16 cellular contexts compared by ENCODE assay signal in the genomic region with DNA sequence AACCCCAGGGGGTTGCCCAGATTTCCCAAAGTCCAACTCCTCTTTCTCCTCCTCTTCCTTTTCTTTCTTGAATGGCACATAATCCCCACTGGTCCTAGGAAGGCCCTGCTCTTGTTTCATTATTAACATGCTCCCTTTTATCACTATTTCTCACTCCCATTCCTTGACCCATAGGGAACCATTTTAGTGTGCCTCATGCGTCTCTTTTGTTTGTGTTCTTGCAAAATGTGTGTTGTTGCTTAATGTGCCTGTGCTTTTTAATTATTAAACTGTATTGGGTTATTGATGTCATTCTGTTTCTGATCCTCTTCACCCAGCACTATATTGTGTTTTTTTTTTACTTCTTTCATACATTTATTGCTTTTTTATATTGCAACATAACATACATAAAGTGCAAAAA. TPM values are rescaled to one million over a fixed set of nuclear protein-coding genes. Genes with fewer than 3 reads are reported as not detected.
DNase-seq lines count a peak whose midpoint lies in the region; ATAC-seq and TF ChIP-seq lines count a peak whose summit lies in the region.
"Had no signal": no experiment of that assay in that cellular context is flagged by ENCODE, and none has a peak within 500 bp of the region (broad histone marks: within the 10 kb centered on the region; RNA-seq: fewer than 3 reads in every experiment).

No MANE protein-coding gene starts in this region.

- H3K36me3 ChIP-seq in neuronal stem cell (replicated peaks in 1 of 2; ENCODE audit: control insufficient read depth in 2 of 2, insufficient read depth in 2 of 2, low read length in 2 of 2) = peaks cover 0 to 2% of the 10 kb centered on the region in 2 donors

- H3K4me2 ChIP-seq in neuronal stem cell (ENCODE audit: insufficient read depth, low read length, poor library complexity, severe bottlenecking) = no peak overlapping the region

- H2BK15ac ChIP-seq in neuronal stem cell (ENCODE audit: low read length) = peak overlapping the region; percentile 24

- peak overlapping the region; percentile 13 for H3K27ac ChIP-seq in neuronal stem cell (replicated peaks; ENCODE audit: low read length)

- no peak overlapping the region for H3K14ac ChIP-seq in neuronal stem cell (ENCODE audit: low read length)

- H2AFZ ChIP-seq in neuronal stem cell (ENCODE audit: low read length) = peak overlapping the region; percentile 57

- peaks cover 29 to 33% of the 10 kb centered on the region in 2 donors for H3K27me3 Mint-ChIP-seq in natural killer cell (ENCODE audit: low read depth in 2 of 2)
- H3K27me3 Mint-ChIP-seq in natural killer cell treated with Interleukin-12 subunit alpha and Interleukin-12 subunit beta and Interleukin-15 and Interleukin-18, amount 100 ng/mL, for 72 hours = peaks cover 15 to 27% of the 10 kb centered on the region in 2 donors
- H3K27me3 Mint-ChIP-seq in endothelial cell (ENCODE audit: unreplicated experiment) = peaks cover 10% of the 10 kb centered on the region
- peaks cover 6% of the 10 kb centered on the region for H3K27me3 Mint-ChIP-seq in nephron (ENCODE audit: low read depth)

- H3K27ac Mint-ChIP-seq in natural killer cell (no peak overlapping the region), endothelial cell (ENCODE audit: unreplicated experiment) (no peak overlapping the region), nephron (no peak overlapping the region)
- H3K27ac Mint-ChIP-seq in natural killer cell treated with Interleukin-12 subunit alpha and Interleukin-12 subunit beta and Interleukin-15 and Interleukin-18, amount 100 ng/mL, for 72 hours = no peak overlapping the region
- H3K27ac Mint-ChIP-seq: CD8-positive, alpha-beta T cell had no signal

- H2AK5ac ChIP-seq in neuronal stem cell (ENCODE audit: low read depth, low read length) = no peak overlapping the region

- no peak overlapping the region for H2BK120ac ChIP-seq in neuronal stem cell (ENCODE audit: low read depth, low read length)

- H3K4me3 ChIP-seq in neuronal stem cell (ENCODE audit: low read length in 2 of 2) = no peak overlapping the region

- H3K9ac ChIP-seq in neuronal stem cell (ENCODE audit: low read depth, low read length, poor library complexity) = no peak overlapping the region

- H3K4me1 ChIP-seq in neuronal stem cell (ENCODE audit: control insufficient read depth in 2 of 2, insufficient read depth in 1 of 2, low read depth in 1 of 2, low read length in 2 of 2) = peaks cover 0 to 4% of the 10 kb centered on the region in 2 donors
- H3K4me1 ChIP-seq: Caco-2 had no signal

- H4K91ac ChIP-seq in neuronal stem cell (ENCODE audit: low read depth, low read length, poor library complexity) = no peak overlapping the region

- intact Hi-C loops in natural killer cell (cut with micrococcal nuclease) = no loop called here

- DNase-seq in natural killer cell = no peak
- no peak for DNase-seq in natural killer cell treated with Interleukin-12 subunit alpha and Interleukin-12 subunit beta and Interleukin-15 and Interleukin-18, amount 100 ng/mL, for 72 hours (ENCODE audit: low spot score)
- no peak for DNase-seq in endothelial cell (ENCODE audit: low spot score)
- DNase-seq in neuronal stem cell (ENCODE audit: low spot score) = no peak
- DNase-seq in HuH-7.5 (ENCODE audit: low spot score) = no peak
- DNase-seq: C1 segment of cervical spinal cord; Caco-2; CD8-positive, alpha-beta T cell; DMS153; DND-41; GOT3; H7; HCEC 1CT had no signal

- H3K27me3 ChIP-seq in neuronal stem cell (ENCODE audit: control insufficient read depth in 3 of 3, insufficient read depth in 3 of 3, low read depth in 1 of 3, low read length in 3 of 3) = peaks cover 0 to 5% (median 2%) of the 10 kb centered on the region in 3 experiments

- H2BK5ac ChIP-seq in neuronal stem cell (ENCODE audit: low read length) = no peak overlapping the region

- peak overlapping the region; percentile 30 for H3K4me3 Mint-ChIP-seq in natural killer cell
- no peak overlapping the region for H3K4me3 Mint-ChIP-seq in natural killer cell treated with Interleukin-12 subunit alpha and Interleukin-12 subunit beta and Interleukin-15 and Interleukin-18, amount 100 ng/mL, for 72 hours
- peak overlapping the region; percentile 20 for H3K4me3 Mint-ChIP-seq in endothelial cell (ENCODE audit: unreplicated experiment)
- peak overlapping the region in 2 of 3 experiments; percentile 0 to 1 for H3K4me3 Mint-ChIP-seq in nephron
- H3K4me3 Mint-ChIP-seq: CD8-positive, alpha-beta T cell had no signal

- H3K9me3 Mint-ChIP-seq in natural killer cell (no peaks in the 10 kb centered on the region), endothelial cell (ENCODE audit: unreplicated experiment) (no peaks in the 10 kb centered on the region), nephron (peaks cover 2% of the 10 kb centered on the region)
- H3K9me3 Mint-ChIP-seq in natural killer cell treated with Interleukin-12 subunit alpha and Interleukin-12 subunit beta and Interleukin-15 and Interleukin-18, amount 100 ng/mL, for 72 hours = no peaks in the 10 kb centered on the region
- H3K9me3 Mint-ChIP-seq: CD8-positive, alpha-beta T cell had no signal

- H4K8ac ChIP-seq in neuronal stem cell (ENCODE audit: low read depth, low read length) = no peak overlapping the region

- H3K4me1 Mint-ChIP-seq in natural killer cell (peaks cover 22 to 31% of the 10 kb centered on the region in 2 donors), endothelial cell (ENCODE audit: unreplicated experiment) (peaks cover 3% of the 10 kb centered on the region), nephron (peaks cover 5% of the 10 kb centered on the region)
- peaks cover 5 to 17% of the 10 kb centered on the region in 2 donors for H3K4me1 Mint-ChIP-seq in natural killer cell treated with Interleukin-12 subunit alpha and Interleukin-12 subunit beta and Interleukin-15 and Interleukin-18, amount 100 ng/mL, for 72 hours (ENCODE audit: low read depth in 2 of 2)

- no peak overlapping the region for H3K18ac ChIP-seq in neuronal stem cell (ENCODE audit: low read length)

- no peak overlapping the region for H2BK12ac ChIP-seq in neuronal stem cell (ENCODE audit: low read length)

- H3K23ac ChIP-seq in neuronal stem cell (ENCODE audit: low read depth, low read length, poor library complexity) = no peak overlapping the region

- H3K36me3 Mint-ChIP-seq in natural killer cell (no peaks in the 10 kb centered on the region), endothelial cell (ENCODE audit: low read depth, unreplicated experiment) (peaks cover 9% of the 10 kb centered on the region), nephron (ENCODE audit: low read depth) (no peaks in the 10 kb centered on the region)
- H3K36me3 Mint-ChIP-seq in natural killer cell treated with Interleukin-12 subunit alpha and Interleukin-12 subunit beta and Interleukin-15 and Interleukin-18, amount 100 ng/mL, for 72 hours = no peaks in the 10 kb centered on the region

- no peak overlapping the region for H3K4ac ChIP-seq in neuronal stem cell (ENCODE audit: low read length)

- TF ChIP-seq CTCF in natural killer cell (IDR thresholded peaks at IDR 0.05) = no peak
- TF ChIP-seq CTCF in endothelial cell (IDR thresholded peaks at IDR 0.05; ENCODE audit: unreplicated experiment) = no peak
- TF ChIP-seq CTCF in nephron (IDR thresholded peaks at IDR 0.05; ENCODE audit: unreplicated experiment in 3 of 3) = no peak

- ATAC-seq in natural killer cell = no peak
- no peak for ATAC-seq in natural killer cell treated with Interleukin-12 subunit alpha and Interleukin-12 subunit beta and Interleukin-15 and Interleukin-18, amount 100 ng/mL, for 72 hours
- ATAC-seq in GM21723 (IDR thresholded peaks at IDR 0.05; ENCODE audit: unreplicated experiment) = no peak
- ATAC-seq in HG02571 (IDR thresholded peaks at IDR 0.05; ENCODE audit: unreplicated experiment) = no peak
- ATAC-seq: CD8-positive, alpha-beta T cell had no signal

- peaks cover 2% of the 10 kb centered on the region for H3K79me1 ChIP-seq in neuronal stem cell (ENCODE audit: low read depth, low read length)

- no CpG with 5 or more reads among the region's 1 CpG for WGBS in neuronal stem cell (ENCODE audit: extremely low coverage in 2 of 2, insufficient read length in 2 of 2, insufficient replicate concordance in 1 of 2), 2 donors

- H3K9me3 ChIP-seq in neuronal stem cell (replicated peaks in 1 of 2; ENCODE audit: control insufficient read depth in 2 of 2, insufficient read depth in 1 of 2, low read depth in 1 of 2, low read length in 2 of 2) = peaks cover 14 to 24% of the 10 kb centered on the region in 2 donors

RNA-seq across cellular contexts. Expression of gene RNF130, which starts 4.1 kb away (rescaled TPM):
- 10 to 100 TPM; 24.4 to 35.0 (median 25.5) TPM for total RNA-seq in natural killer cell
- 10 to 100 TPM; 12.4 to 17.0 TPM for total RNA-seq in natural killer cell treated with Interleukin-12 subunit alpha and Interleukin-12 subunit beta and Interleukin-15 and Interleukin-18, amount 100 ng/mL, for 72 hours
- 67.3 TPM for total RNA-seq in endothelial cell (ENCODE audit: unreplicated experiment)
- 190 TPM for polyA plus RNA-seq in neuronal stem cell (2013, experiment 1 of 2)
- 194 TPM for polyA plus RNA-seq in neuronal stem cell (2013, experiment 2 of 2)
